8 cellular contexts compared by ENCODE assay signal in the genomic region with DNA sequence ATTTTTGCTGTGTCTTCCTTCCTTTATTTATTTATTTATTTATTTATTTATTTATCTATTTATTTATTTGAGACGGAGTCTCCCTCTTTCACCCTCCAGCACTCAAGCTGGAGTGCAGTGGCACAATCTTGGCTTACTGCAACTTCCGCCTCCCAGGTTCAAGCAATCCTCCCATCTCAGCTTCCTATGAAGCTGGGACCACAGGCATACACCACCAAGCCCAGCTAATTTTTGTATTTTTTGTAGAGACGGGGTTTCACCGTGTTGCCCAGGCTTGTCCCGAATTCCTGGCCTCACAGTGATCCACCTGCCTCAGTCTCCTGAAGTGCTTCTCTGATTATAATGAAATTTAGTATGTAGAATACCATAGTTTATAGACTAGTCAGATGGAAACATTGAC. TPM values are rescaled to one million over a fixed set of nuclear protein-coding genes. Genes with fewer than 3 reads are reported as not detected.
A peak's percentile ranks its signal among the peaks of the same experiment; 100 is the strongest.
DNase-seq lines count a peak whose midpoint lies in the region; ATAC-seq, FAIRE-seq and TF ChIP-seq lines count a peak whose summit lies in the region.
"Not testable (repeated sequence)": the region's sequence is repeated elsewhere in the genome, so short reads cannot be mapped to it uniquely, and the experiment has no call there.

No MANE protein-coding gene starts in this region.

- H3K4me2 ChIP-seq in A549: peak overlapping the region; percentile 76
- peak overlapping the region; percentile 64; the same call in 1 of the 2 replicates for H3K4me2 ChIP-seq in PC-3 (ENCODE audit: low read length)
- not testable (repeated sequence) for H3K4me2 ChIP-seq in mesenchymal stem cell (ENCODE audit: low read length, poor library complexity, severe bottlenecking)

- not testable (repeated sequence) for H3K9me2 ChIP-seq in PC-3 (replicated peaks; ENCODE audit: low read length)

- TF ChIP-seq RAD21 in A549 (conservative IDR thresholded peaks at IDR 0.05 in 1 of 2, IDR thresholded peaks at IDR 0.05 in 1 of 2): not testable (repeated sequence)

- peak overlapping the region; percentile 85 for H3K27ac Mint-ChIP-seq in activated CD8-positive, alpha-beta T cell treated with anti-CD3 and anti-CD28 coated beads, Interleukin-2, amount 10 ng/mL, durations not matched to agents 7 days and 5 days

- WGBS in A549 (ENCODE audit: missing lambda C conversion rate): 89% methylated on average over 5 of the region's 5 CpGs
- 95% methylated on average over 4 of the region's 5 CpGs for whole genome bisulfite sequencing in mesenchymal stem cell
- 8 to 34% (median 30%) methylated on average over 5 of the region's 5 CpGs for WGBS in small intestine, 3 donors

- H4K91ac ChIP-seq in mesenchymal stem cell (ENCODE audit: low read length): not testable (repeated sequence)

- POLR2A ChIA-PET in A549 (lab: Yijun Ruan, JAX) (interaction anchor here (2.3 kb wide), 1 partner anchor 49 kb away, joined by 23 read pairs; no protein-coding TSS in a partner anchor), HEK293 (lab: Yijun Ruan, JAX) (interaction anchor here (2.4 kb wide), 1 partner anchor 48 kb away, joined by 13 read pairs; no protein-coding TSS in a partner anchor)
- POLR2A ChIA-PET in PC-3 (lab: Charles Lee; ENCODE audit: unreplicated experiment): not testable (repeated sequence)
- POLR2A ChIA-PET in activated CD8-positive, alpha-beta T cell treated with anti-CD3 and anti-CD28 coated beads, Interleukin-2, amount 10 ng/mL, durations not matched to agents 7 days and 5 days (lab: Charles Lee): interaction anchor here (0.8 to 2.6 kb wide), 13 partner anchors 8 to 320 kb away, joined by 4 to 97 read pairs (median 7); partner anchors contain the start of genes CASP8, CFLAR, CLK1 and NIF3L1

- not testable (repeated sequence) for H3K9me3 Mint-ChIP-seq in activated CD8-positive, alpha-beta T cell treated with anti-CD3 and anti-CD28 coated beads, Interleukin-2, amount 10 ng/mL, durations not matched to agents 7 days and 5 days (ENCODE audit: insufficient read depth)

- intact Hi-C loops in PC-3 (cut with micrococcal nuclease): loop anchor here (5.0 kb wide), 1 partner anchor 178 kb away; no protein-coding TSS in a partner anchor

- H3K9me3 ChIP-seq in A549; HEK293 (ENCODE audit: control insufficient read depth, insufficient read depth, low read depth, low read length); PC-3 (ENCODE audit: low read length); mesenchymal stem cell (ENCODE audit: control insufficient read depth, low read length); small intestine (ENCODE audit: control insufficient read depth, low read depth): not testable (repeated sequence)

- CTCF ChIA-PET in A549 (lab: Yijun Ruan, JAX) (interaction anchor here (0.6 to 2.5 kb wide), 9 partner anchors 8 to 283 kb away, joined by 3 to 45 read pairs (median 8); no protein-coding TSS in a partner anchor), HEK293 (lab: Yijun Ruan, JAX) (interaction anchor here (0.6 to 3.1 kb wide), 7 partner anchors 9 to 279 kb away, joined by 3 to 53 read pairs (median 9); no protein-coding TSS in a partner anchor), PC-3 (lab: Charles Lee) (interaction anchor here (1.8 kb wide), 1 partner anchor 49 kb away, joined by 38 read pairs; no protein-coding TSS in a partner anchor)
- CTCF ChIA-PET in activated CD8-positive, alpha-beta T cell treated with anti-CD3 and anti-CD28 coated beads, Interleukin-2, amount 10 ng/mL, durations not matched to agents 7 days and 5 days (lab: Charles Lee): interaction anchor here (1.3 to 9.0 kb wide), 17 partner anchors 10 to 294 kb away, joined by 3 to 455 read pairs (median 8); partner anchors contain the start of genes CASP8, NIF3L1, ORC2 and PPIL3

- TF ChIP-seq EP300 in A549 (IDR thresholded peaks at IDR 0.05): not testable (repeated sequence)

- DNase-seq in A549 (ENCODE audit: low read depth in 1 of 2, low spot score in 1 of 2); PC-3; activated CD8-positive, alpha-beta T cell treated with anti-CD3 and anti-CD28 coated beads, Interleukin-2, amount 10 ng/mL, durations not matched to agents 7 days and 5 days; fibroblast of the aortic adventitia (ENCODE audit: low read depth); mesenchymal stem cell: not testable (repeated sequence)
- DNase-seq in bronchial epithelial cell (ENCODE audit: low read depth) (peak; percentile 24), small intestine (peak; percentile 61)

- not testable (repeated sequence) for H2BK120ac ChIP-seq in mesenchymal stem cell (ENCODE audit: low read depth, low read length)

- BruUV-seq in PC-3 (replicated peaks; lab: Mats Ljungman, UMichigan): not testable (repeated sequence)

- not testable (repeated sequence) for H2AFZ ChIP-seq in PC-3 (ENCODE audit: low read length); mesenchymal stem cell (ENCODE audit: low read depth, low read length)

- peak overlapping the region in 1 of 2 experiments; percentile 85; a peak in 1 of 6 replicates for H3K27ac ChIP-seq in A549
- not testable (repeated sequence) for H3K27ac ChIP-seq in HEK293 (ENCODE audit: extremely low read depth, low read depth, low read length); PC-3 (ENCODE audit: low read length); mesenchymal stem cell (ENCODE audit: low read length, poor library complexity, severe bottlenecking)
- peak overlapping the region in 1 of 2 donors; percentile 54 for H3K27ac ChIP-seq in small intestine (ENCODE audit: low read depth in 1 of 2, low read length in 1 of 2)

- H3K23ac ChIP-seq in mesenchymal stem cell (ENCODE audit: low read length in 2 of 2): not testable (repeated sequence)

- H3K79me1 ChIP-seq in mesenchymal stem cell (replicated peaks; ENCODE audit: low read length, poor library complexity, severe bottlenecking): not testable (repeated sequence)

- H3K4ac ChIP-seq in mesenchymal stem cell (ENCODE audit: low read depth in 1 of 2, low read length in 2 of 2): not testable (repeated sequence)

- not testable (repeated sequence) for H3K14ac ChIP-seq in mesenchymal stem cell (ENCODE audit: low read length in 2 of 2)

- FAIRE-seq in A549 (lab: Jason Lieb, UNC); bronchial epithelial cell (lab: Jason Lieb, UNC); small intestine (lab: Jason Lieb, UNC): not testable (repeated sequence)

- H3K36me3 Mint-ChIP-seq in activated CD8-positive, alpha-beta T cell treated with anti-CD3 and anti-CD28 coated beads, Interleukin-2, amount 10 ng/mL, durations not matched to agents 7 days and 5 days (ENCODE audit: low read depth): peaks cover 52% of the 10 kb centered on the region

- not testable (repeated sequence) for H3K27me3 Mint-ChIP-seq in activated CD8-positive, alpha-beta T cell treated with anti-CD3 and anti-CD28 coated beads, Interleukin-2, amount 10 ng/mL, durations not matched to agents 7 days and 5 days (ENCODE audit: low read depth)

- H3K4me3 ChIP-seq in A549: peak overlapping the region; percentile 52
- peak overlapping the region; percentile 42 for H3K4me3 ChIP-seq in HEK293 (ENCODE audit: low read depth, low read length)
- H3K4me3 ChIP-seq in PC-3 (ENCODE audit: low read length): not testable (repeated sequence)
- peak overlapping the region; percentile 48 for H3K4me3 ChIP-seq in bronchial epithelial cell (ENCODE audit: low read depth, low read length)
- H3K4me3 ChIP-seq in fibroblast of the aortic adventitia (ENCODE audit: low read depth, low read length): peak overlapping the region; percentile 75
- H3K4me3 ChIP-seq in mesenchymal stem cell (ENCODE audit: insufficient read depth in 1 of 2, low read depth in 1 of 2, low read length in 2 of 2): peak overlapping the region in 1 of 2 experiments; percentile 88
- peak overlapping the region; percentile 54 to 62 for H3K4me3 ChIP-seq in small intestine (ENCODE audit: low read depth in 1 of 2, low read length in 2 of 2)

- not testable (repeated sequence) for H2BK15ac ChIP-seq in mesenchymal stem cell (ENCODE audit: low read depth, poor library complexity, severe bottlenecking)

- H3K9ac ChIP-seq in PC-3 (ENCODE audit: low read length): not testable (repeated sequence)
- peak overlapping the region; percentile 95 for H3K9ac ChIP-seq in mesenchymal stem cell (ENCODE audit: low read length)

- H2AK5ac ChIP-seq in mesenchymal stem cell (ENCODE audit: low read length, severe bottlenecking): not testable (repeated sequence)

- H4K20me1 ChIP-seq in PC-3 (ENCODE audit: low read length): not testable (repeated sequence)

- H3F3A ChIP-seq in PC-3 (ENCODE audit: low read length, unreplicated experiment): not testable (repeated sequence)

- not testable (repeated sequence) for H2BK5ac ChIP-seq in mesenchymal stem cell (ENCODE audit: low read depth, low read length, poor library complexity, severe bottlenecking)

- not testable (repeated sequence) for H2BK12ac ChIP-seq in mesenchymal stem cell (ENCODE audit: low read length in 2 of 2)

- not testable (repeated sequence) for H3K79me2 ChIP-seq in PC-3 (ENCODE audit: low read length)

- not testable (repeated sequence) for H3K18ac ChIP-seq in mesenchymal stem cell (ENCODE audit: low read depth in 1 of 2, low read length in 2 of 2)

- peaks cover 0 to 26% of the 10 kb centered on the region in 2 experiments; a peak in 1 of 3 replicates for H3K36me3 ChIP-seq in HEK293 (ENCODE audit: control insufficient read depth in 2 of 2, insufficient read depth in 1 of 2, low read length in 2 of 2)
- H3K36me3 ChIP-seq in PC-3 (ENCODE audit: low read depth, low read length); bronchial epithelial cell (ENCODE audit: control insufficient read depth, insufficient read depth, low read length); mesenchymal stem cell (ENCODE audit: control insufficient read depth in 1 of 2, insufficient read depth in 2 of 2, low read depth in 1 of 2, low read length in 2 of 2); small intestine (ENCODE audit: control insufficient read depth in 2 of 2, insufficient read depth in 2 of 2, low read length in 2 of 2): not testable (repeated sequence)

- H3K27me3 ChIP-seq in PC-3 (ENCODE audit: low read length); bronchial epithelial cell (ENCODE audit: control insufficient read depth, insufficient read depth, low read length); mesenchymal stem cell (ENCODE audit: control insufficient read depth in 1 of 2, insufficient read depth in 1 of 2, low read length in 2 of 2); small intestine (ENCODE audit: control insufficient read depth in 2 of 2, insufficient read depth in 2 of 2, low read length in 2 of 2): not testable (repeated sequence)

- peaks cover 53% of the 10 kb centered on the region for H3K4me1 Mint-ChIP-seq in activated CD8-positive, alpha-beta T cell treated with anti-CD3 and anti-CD28 coated beads, Interleukin-2, amount 10 ng/mL, durations not matched to agents 7 days and 5 days (ENCODE audit: low read depth)

- TF ChIP-seq POLR2A in A549 (IDR thresholded peaks at IDR 0.05; ENCODE audit: low read length): not testable (repeated sequence)

- ATAC-seq in A549, PC-3: not testable (repeated sequence)
- ATAC-seq in activated CD8-positive, alpha-beta T cell treated with anti-CD3 and anti-CD28 coated beads, Interleukin-2, amount 10 ng/mL, durations not matched to agents 7 days and 5 days: peak; percentile 17

- not testable (repeated sequence) for H4K8ac ChIP-seq in mesenchymal stem cell (ENCODE audit: low read length)

- not testable (repeated sequence) for TF ChIP-seq CTCF in A549 (IDR thresholded peaks at IDR 0.05); HEK293 (tag by site-specific recombination; IDR thresholded peaks at IDR 0.05); PC-3 (conservative IDR thresholded peaks at IDR 0.05; ENCODE audit: low read depth, low read length); bronchial epithelial cell (IDR thresholded peaks at IDR 0.05; ENCODE audit: insufficient read depth, low read length, severe bottlenecking); fibroblast of the aortic adventitia (IDR thresholded peaks at IDR 0.05; ENCODE audit: insufficient read depth, low read length)

- peaks cover 11% of the 10 kb centered on the region; the same call in 2 of the 3 replicates for H3K4me1 ChIP-seq in A549
- H3K4me1 ChIP-seq in HEK293 (ENCODE audit: control insufficient read depth, insufficient read depth, low read length); PC-3 (ENCODE audit: insufficient read depth, low read length); mesenchymal stem cell (ENCODE audit: control insufficient read depth, insufficient read depth, low read depth, low read length); small intestine (ENCODE audit: control insufficient read depth in 2 of 2, insufficient read depth in 1 of 2, low read depth in 1 of 2, low read length in 1 of 2): not testable (repeated sequence)

- H3K4me3 Mint-ChIP-seq in activated CD8-positive, alpha-beta T cell treated with anti-CD3 and anti-CD28 coated beads, Interleukin-2, amount 10 ng/mL, durations not matched to agents 7 days and 5 days: peak overlapping the region; percentile 97

RNA-seq across cellular contexts. Expression of gene CASP10, which starts 0.9 kb away (rescaled TPM):
- polyA plus RNA-seq in A549 (2011; rRNA removed) (6.5 and 6.8 TPM in 2 replicates), A549 (2017; fragmentation: RNase III; extraction: RNeasy Plus Mini Kit Qiagen cat#74134 plus additional on column Dnase treatment) (2.6 to 3.0 TPM (median 2.8 TPM) in 3 replicates), small intestine (10 to 100 TPM; 11.6 to 21.7 (median 17.9) TPM)
- polyA plus RNA-seq in A549 (2012; cell fraction: cytosol; rRNA removed): 1.5 and 1.8 TPM in 2 replicates
- 1.2 and 2.2 TPM in 2 replicates for polyA plus RNA-seq in A549 (2012; cell fraction: nucleus; rRNA removed)
- 9.6 and 10.5 TPM in 2 replicates for polyA minus RNA-seq in A549 (2011; rRNA and poly(A)+ RNA removed)
- total RNA-seq in PC-3 (2014; rRNA removed) (1.3 and 4.2 TPM in 2 replicates), bronchial epithelial cell (2.6 and 5.1 TPM in 2 replicates), fibroblast of the aortic adventitia (ENCODE audit: low replicate concordance) (4.8 and 9.1 TPM in 2 replicates)
- 10 to 100 TPM; 40.7 to 42.8 TPM for total RNA-seq in activated CD8-positive, alpha-beta T cell treated with anti-CD3 and anti-CD28 coated beads, Interleukin-2, amount 10 ng/mL, durations not matched to agents 7 days and 5 days
- polyA plus RNA-seq in mesenchymal stem cell (2013, experiment 1 of 2): 0.47 TPM
- polyA plus RNA-seq in mesenchymal stem cell (2013, experiment 2 of 2): 0.53 TPM
